Comparison of ENCODE assay signal across 17 cellular contexts in the genomic region with DNA sequence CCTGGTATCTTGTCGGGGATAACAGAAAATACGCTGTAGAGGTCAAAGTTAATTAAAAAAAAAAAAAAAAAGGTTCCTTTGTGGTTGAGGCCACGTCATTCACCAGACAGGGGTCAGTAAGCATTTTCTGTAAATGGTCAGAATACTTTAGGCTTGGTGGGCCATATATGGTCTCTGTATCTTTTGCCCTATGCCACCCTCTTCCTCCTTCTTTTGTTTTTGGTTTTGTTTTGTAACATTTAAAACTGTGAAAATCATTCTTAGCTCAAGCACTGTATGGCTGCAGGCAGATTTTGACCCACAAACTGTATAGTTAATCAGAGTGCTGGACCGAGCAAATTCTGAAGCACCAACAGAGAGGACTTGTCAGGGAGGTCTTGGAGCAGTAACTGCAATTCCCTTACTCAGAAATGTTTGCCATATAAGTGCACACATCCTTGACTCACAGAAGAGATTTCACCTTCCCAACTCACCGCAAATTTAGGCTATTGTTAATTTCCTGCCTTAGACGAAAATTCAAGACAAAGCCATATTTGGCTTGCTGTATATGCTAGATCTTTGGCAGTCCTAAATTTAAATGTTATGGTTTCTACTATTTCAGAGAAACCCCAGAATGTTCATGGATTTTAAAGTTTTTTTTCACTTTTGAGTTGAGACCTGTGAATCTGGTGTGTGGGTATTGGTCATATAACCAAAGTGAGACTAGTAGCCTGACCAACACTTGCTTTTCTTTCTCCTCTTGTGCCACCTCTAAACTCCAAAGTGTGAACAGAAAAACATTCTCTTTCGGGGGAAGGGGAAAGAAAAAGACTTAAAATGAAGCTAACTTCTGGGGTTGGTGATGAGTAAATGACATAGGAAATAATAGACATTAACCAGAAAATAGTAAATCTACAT.
A peak's percentile ranks its signal among the peaks of the same experiment; 100 is the strongest.
DNase-seq lines count a peak whose midpoint lies in the region; ATAC-seq and TF ChIP-seq lines count a peak whose summit lies in the region.
"Had no signal": no experiment of that assay in that cellular context is flagged by ENCODE, and none has a peak within 500 bp of the region (broad histone marks: within the 10 kb centered on the region; RNA-seq: fewer than 3 reads in every experiment).

No MANE protein-coding gene starts in this region.

- peak overlapping the region; percentile 69 for H3K4me3 Mint-ChIP-seq in natural killer cell treated with Interleukin-12 subunit alpha and Interleukin-12 subunit beta and Interleukin-15 and Interleukin-18, amount 100 ng/mL, for 72 hours
- H3K4me3 Mint-ChIP-seq in H9: no peak overlapping the region

- no peaks in the 10 kb centered on the region for H3K79me1 ChIP-seq in H9 (ENCODE audit: insufficient read depth, low read depth, low read length, poor library complexity, severe bottlenecking)

- no peak overlapping the region for H3T11ph ChIP-seq in H9 (ENCODE audit: low read length)

- no peak overlapping the region for H3K27ac ChIP-seq in OCI-LY3 (ENCODE audit: low read length)
- H3K27ac ChIP-seq in smooth muscle cell (ENCODE audit: low read depth): no peak overlapping the region
- H3K27ac ChIP-seq in H9 (ENCODE audit: insufficient read length, low read depth, low read length): no peak overlapping the region
- H3K27ac ChIP-seq: skin epidermis had no signal

- no peak for DNase-seq in natural killer cell treated with Interleukin-12 subunit alpha and Interleukin-12 subunit beta and Interleukin-15 and Interleukin-18, amount 100 ng/mL, for 72 hours (ENCODE audit: low spot score)
- DNase-seq in DMS53 treated with DMSO at 0.1 percent for 48 hours (lab: John Stamatoyannopoulos, UW; ENCODE audit: unreplicated experiment) (no peak), smooth muscle cell (lab: John Stamatoyannopoulos, UW; ENCODE audit: unreplicated experiment) (no peak), NOMO-1 treated with DMSO at 0.1 percent for 48 hours (lab: John Stamatoyannopoulos, UW; ENCODE audit: unreplicated experiment) (no peak), H9 (no peak)
- DNase-seq: dorsolateral prefrontal cortex, NCI-H146, NCI-H526 treated with DMSO at 0.1 percent for 48 hours, occipital lobe had no signal

- H3K36me3 ChIP-seq in OCI-LY3 (replicated peaks; ENCODE audit: low read depth, low read length) (no peaks in the 10 kb centered on the region), smooth muscle cell (ENCODE audit: low read depth) (no peaks in the 10 kb centered on the region)
- H3K36me3 ChIP-seq: tibial nerve had no signal

- H3K4me1 Mint-ChIP-seq in natural killer cell treated with Interleukin-12 subunit alpha and Interleukin-12 subunit beta and Interleukin-15 and Interleukin-18, amount 100 ng/mL, for 72 hours (ENCODE audit: low read depth in 2 of 2): peaks cover 58 to 73% of the 10 kb centered on the region in 2 donors
- H3K4me1 Mint-ChIP-seq in H9: no peaks in the 10 kb centered on the region

- no peak overlapping the region for H3K18ac ChIP-seq in H9 (ENCODE audit: insufficient read length, low read depth, low read length)

- no peak overlapping the region for H2BK5ac ChIP-seq in H9 (ENCODE audit: insufficient read length, low read length)

- no peak overlapping the region for H3K9ac ChIP-seq in OCI-LY3 (ENCODE audit: low read length)
- H3K9ac ChIP-seq in smooth muscle cell (ENCODE audit: low read depth): no peak overlapping the region
- H3K9ac ChIP-seq in H9 (ENCODE audit: extremely low read depth, insufficient read length, low read length): no peak overlapping the region

- peaks cover 20% of the 10 kb centered on the region for H3K36me3 Mint-ChIP-seq in natural killer cell treated with Interleukin-12 subunit alpha and Interleukin-12 subunit beta and Interleukin-15 and Interleukin-18, amount 100 ng/mL, for 72 hours
- H3K36me3 Mint-ChIP-seq in H9 (ENCODE audit: insufficient read depth in 1 of 3, low read depth in 3 of 3): no peaks in the 10 kb centered on the region

- no peak overlapping the region for H3K4ac ChIP-seq in H9 (ENCODE audit: low read depth, low read length)

- H2BK12ac ChIP-seq in H9 (ENCODE audit: insufficient read length, low read depth, low read length): no peak overlapping the region

- H4K20me1 ChIP-seq in OCI-LY3 (ENCODE audit: insufficient read depth, low read length): peaks cover 16% of the 10 kb centered on the region
- H4K20me1 ChIP-seq in smooth muscle cell (ENCODE audit: low read depth): no peaks in the 10 kb centered on the region
- H4K20me1 ChIP-seq in H9 (ENCODE audit: control insufficient read depth, insufficient read depth, insufficient read length): no peaks in the 10 kb centered on the region

- H2AFZ ChIP-seq in OCI-LY3 (ENCODE audit: low read depth, low read length) (no peak overlapping the region), smooth muscle cell (ENCODE audit: low read depth) (no peak overlapping the region), H9 (ENCODE audit: low read length) (no peak overlapping the region)

- no peak overlapping the region for H2BK15ac ChIP-seq in H9 (ENCODE audit: low read depth, low read length)

- H3K9me3 ChIP-seq in OCI-LY3 (ENCODE audit: insufficient read depth, low read length): no peaks in the 10 kb centered on the region
- no peaks in the 10 kb centered on the region for H3K9me3 ChIP-seq in smooth muscle cell (replicated peaks; ENCODE audit: low read depth)
- no peaks in the 10 kb centered on the region for H3K9me3 ChIP-seq in H9 (ENCODE audit: control insufficient read depth, low read depth, low read length)
- H3K9me3 ChIP-seq: tibial nerve had no signal

- H3K27me3 ChIP-seq in OCI-LY3 (ENCODE audit: low read depth, low read length): no peaks in the 10 kb centered on the region
- H3K27me3 ChIP-seq in smooth muscle cell (ENCODE audit: low read depth): no peaks in the 10 kb centered on the region
- no peaks in the 10 kb centered on the region for H3K27me3 ChIP-seq in H9 (ENCODE audit: insufficient read depth, low read length)
- H3K27me3 ChIP-seq: tibial nerve had no signal

- no peaks in the 10 kb centered on the region for H3K27me3 Mint-ChIP-seq in natural killer cell treated with Interleukin-12 subunit alpha and Interleukin-12 subunit beta and Interleukin-15 and Interleukin-18, amount 100 ng/mL, for 72 hours
- H3K27me3 Mint-ChIP-seq in H9 (ENCODE audit: low read depth): no peaks in the 10 kb centered on the region

- H3K4me3 ChIP-seq in OCI-LY3 (ENCODE audit: low read length) (no peak overlapping the region), smooth muscle cell (no peak overlapping the region)
- H3K4me3 ChIP-seq: dorsolateral prefrontal cortex, K562, lung, skin epidermis, tibial nerve had no signal

- no peaks in the 10 kb centered on the region for H3K23me2 ChIP-seq in H9 (ENCODE audit: insufficient read length, low read depth, low read length, poor library complexity, severe bottlenecking)

- TF ChIP-seq CTCF in OCI-LY3 (IDR thresholded peaks at IDR 0.05; ENCODE audit: low read depth, low read length) (no peak), smooth muscle cell (IDR thresholded peaks at IDR 0.05; ENCODE audit: borderline replicate concordance, insufficient read depth, poor library complexity, severe bottlenecking) (no peak), H9 (conservative IDR thresholded peaks at IDR 0.05) (no peak)

- no peak overlapping the region for H2BK120ac ChIP-seq in H9 (ENCODE audit: low read depth, low read length, poor library complexity, severe bottlenecking)

- no peak overlapping the region for H4K91ac ChIP-seq in H9 (ENCODE audit: insufficient read length, low read depth, low read length)

- peaks cover 6% of the 10 kb centered on the region for H3K9me3 Mint-ChIP-seq in natural killer cell treated with Interleukin-12 subunit alpha and Interleukin-12 subunit beta and Interleukin-15 and Interleukin-18, amount 100 ng/mL, for 72 hours
- no peaks in the 10 kb centered on the region for H3K9me3 Mint-ChIP-seq in H9

- H4K8ac ChIP-seq in H9 (replicated peaks; ENCODE audit: insufficient read length, low read depth, low read length): no peak overlapping the region

- H4K5ac ChIP-seq in H9 (ENCODE audit: insufficient read length, low read depth, low read length): no peak overlapping the region

- peaks cover 35% of the 10 kb centered on the region for H3K4me1 ChIP-seq in OCI-LY3 (ENCODE audit: low read length)
- H3K4me1 ChIP-seq in smooth muscle cell (ENCODE audit: low read depth): no peaks in the 10 kb centered on the region
- no peaks in the 10 kb centered on the region for H3K4me1 ChIP-seq in H9 (ENCODE audit: insufficient read depth, low read length)

- peak overlapping the region; percentile 12; the same call in 1 of the 2 replicates for H3K4me2 ChIP-seq in OCI-LY3 (ENCODE audit: low read length)
- H3K4me2 ChIP-seq in smooth muscle cell: no peak overlapping the region
- H3K4me2 ChIP-seq in H9 (ENCODE audit: insufficient read depth, insufficient read length, low read length): no peak overlapping the region

- ATAC-seq in GM18861 (IDR thresholded peaks at IDR 0.05; ENCODE audit: unreplicated experiment) (peak; percentile 38), GM21529 (IDR thresholded peaks at IDR 0.05; ENCODE audit: unreplicated experiment) (peak; percentile 47)
- ATAC-seq in natural killer cell treated with Interleukin-12 subunit alpha and Interleukin-12 subunit beta and Interleukin-15 and Interleukin-18, amount 100 ng/mL, for 72 hours: peak; percentile 88 to 90
- ATAC-seq: K562, Right ventricle myocardium inferior had no signal

- no peak overlapping the region for H3K14ac ChIP-seq in H9 (ENCODE audit: insufficient read depth, low read length)

- no peak overlapping the region for H2BK20ac ChIP-seq in H9 (ENCODE audit: low read depth, low read length, poor library complexity, severe bottlenecking)

- 88% methylated on average over 7 of the region's 7 CpGs for WGBS in smooth muscle cell (ENCODE audit: low lambda C conversion rate)
- WGBS in H9 (ENCODE audit: extremely low coverage, insufficient read length, low lambda C conversion rate): no CpG with 5 or more reads among the region's 7 CpGs

- no peak overlapping the region for H3K23ac ChIP-seq in H9 (ENCODE audit: insufficient read length, low read depth, low read length)

- H3K79me2 ChIP-seq in OCI-LY3 (ENCODE audit: low read length) (peaks cover 44% of the 10 kb centered on the region), smooth muscle cell (ENCODE audit: low read depth) (no peaks in the 10 kb centered on the region), H9 (ENCODE audit: insufficient read depth, low read length) (no peaks in the 10 kb centered on the region)

- H3K27ac Mint-ChIP-seq in natural killer cell treated with Interleukin-12 subunit alpha and Interleukin-12 subunit beta and Interleukin-15 and Interleukin-18, amount 100 ng/mL, for 72 hours: peak overlapping the region; percentile 93 to 95
- no peak overlapping the region for H3K27ac Mint-ChIP-seq in H9

- no peaks in the 10 kb centered on the region for H3F3A ChIP-seq in smooth muscle cell (ENCODE audit: low read depth)

- no peak overlapping the region for H3K56ac ChIP-seq in H9 (ENCODE audit: insufficient read length, low read depth, low read length)

- H2AK5ac ChIP-seq in H9 (ENCODE audit: insufficient read length, low read length): no peak overlapping the region

Comparison
In these comparisons a context has a peak if more than half of its experiments do, and no peak if none do; other contexts are left out.
1. ATAC-seq: peak in every context shown above with its lines; median percentile 89 in natural killer cell treated with Interleukin-12 subunit alpha and Interleukin-12 subunit beta and Interleukin-15 and Interleukin-18, amount 100 ng/mL, for 72 hours; 47 in GM21529; 38 in GM18861.
2. H3K27ac Mint-ChIP-seq: peak in natural killer cell treated with Interleukin-12 subunit alpha and Interleukin-12 subunit beta and Interleukin-15 and Interleukin-18, amount 100 ng/mL, for 72 hours (2 of 2); none in H9 (0 of 3).